ENCODE assay signal across 1 cellular context in genomic region chr6:3518356-3518841, GRCh38.
A peak's percentile ranks its signal among the peaks of the same experiment; 100 is the strongest.
TF ChIP-seq lines count a peak whose summit lies in the region.

No MANE protein-coding gene starts in this region.

TF ChIP-seq in HepG2, 621 proteins besides CTCF, POLR2A, EP300 and RAD21 (continued from another document and continues in another):
- 0 out of 2 replicates have a peak, but pooled peaks have one; percentile 48 for TF ChIP-seq ZNF512B (CRISPR knock-in tag; IDR thresholded peaks at IDR 0.05; ENCODE audit: borderline replicate concordance)
- TF ChIP-seq FOXA1 (IDR thresholded peaks at IDR 0.05), result no peak
- no peak for TF ChIP-seq FOXA1 (CRISPR knock-in tag; IDR thresholded peaks at IDR 0.05)
- TF ChIP-seq HOXA5 (CRISPR knock-in tag; IDR thresholded peaks at IDR 0.05), result no peak
- no peak for TF ChIP-seq CREB3 (CRISPR knock-in tag; IDR thresholded peaks at IDR 0.05)
- no peak for TF ChIP-seq MLLT10 (CRISPR knock-in tag; IDR thresholded peaks at IDR 0.05)
- TF ChIP-seq GTF2F1 (IDR thresholded peaks at IDR 0.05; ENCODE audit: low read length), result no peak
- TF ChIP-seq ZIK1 (CRISPR knock-in tag; IDR thresholded peaks at IDR 0.05; ENCODE audit: borderline replicate concordance, low read depth), result no peak
- TF ChIP-seq TFAP4 (IDR thresholded peaks at IDR 0.05; ENCODE audit: borderline replicate concordance, low read depth), result peak; percentile 21; the same call in 1 of the 2 replicates
- TF ChIP-seq SP4 (CRISPR knock-in tag; IDR thresholded peaks at IDR 0.05), result no peak
- TF ChIP-seq CBX5 (CRISPR knock-in tag; IDR thresholded peaks at IDR 0.05; ENCODE audit: borderline replicate concordance), result 0 out of 2 replicates have a peak, but pooled peaks have one; percentile 28
- TF ChIP-seq KDM4B (CRISPR knock-in tag; IDR thresholded peaks at IDR 0.05), result no peak
- TF ChIP-seq TEAD3 (CRISPR knock-in tag; optimal IDR thresholded peaks at IDR 0.05; ENCODE audit: borderline replicate concordance), result no peak
- no peak for TF ChIP-seq ZBTB8A (CRISPR knock-in tag; IDR thresholded peaks at IDR 0.05; ENCODE audit: borderline replicate concordance, low read depth)
- TF ChIP-seq GMEB2 (CRISPR knock-in tag; IDR thresholded peaks at IDR 0.05; ENCODE audit: low read depth), result no peak
- no peak for TF ChIP-seq ZNF740 (CRISPR knock-in tag; IDR thresholded peaks at IDR 0.05)
- no peak for TF ChIP-seq ZNF530 (CRISPR knock-in tag; IDR thresholded peaks at IDR 0.05; ENCODE audit: low read depth)
- TF ChIP-seq THAP8 (CRISPR knock-in tag; IDR thresholded peaks at IDR 0.05; ENCODE audit: borderline replicate concordance), result no peak
- no peak for TF ChIP-seq MTF1 (CRISPR knock-in tag; IDR thresholded peaks at IDR 0.05)
- no peak for TF ChIP-seq ZNF577 (CRISPR knock-in tag; IDR thresholded peaks at IDR 0.05; ENCODE audit: borderline replicate concordance, low read depth)
- TF ChIP-seq ZNF121 (CRISPR knock-in tag; IDR thresholded peaks at IDR 0.05), result no peak
- peak; percentile 4 to 43; a peak in 2 of 4 replicates for TF ChIP-seq MAFK (conservative IDR thresholded peaks at IDR 0.05 in 1 of 2, IDR thresholded peaks at IDR 0.05 in 1 of 2; ENCODE audit: low read length in 2 of 2)
- TF ChIP-seq PHF20 (CRISPR knock-in tag; IDR thresholded peaks at IDR 0.05), result 0 out of 2 replicates have a peak, but pooled peaks have one; percentile 37
- peak; percentile 63 for TF ChIP-seq ZFY (CRISPR knock-in tag; IDR thresholded peaks at IDR 0.05)
- TF ChIP-seq NR1H2 (CRISPR knock-in tag; IDR thresholded peaks at IDR 0.05; ENCODE audit: borderline replicate concordance, low read depth), result no peak
- TF ChIP-seq ZNF616 (CRISPR knock-in tag; IDR thresholded peaks at IDR 0.05; ENCODE audit: low read depth), result no peak
- TF ChIP-seq MXI1 (IDR thresholded peaks at IDR 0.05; ENCODE audit: borderline replicate concordance, low read depth, low read length), result no peak
- no peak for TF ChIP-seq BRF2 (CRISPR knock-in tag; IDR thresholded peaks at IDR 0.05)
- TF ChIP-seq POLR2G (IDR thresholded peaks at IDR 0.05; ENCODE audit: low read depth, low read length), result no peak
- TF ChIP-seq NFE2 (CRISPR knock-in tag; IDR thresholded peaks at IDR 0.05), result peak; percentile 43; the same call in 1 of the 2 replicates
- TF ChIP-seq ZNF33B (CRISPR knock-in tag; IDR thresholded peaks at IDR 0.05), result no peak
- 0 out of 2 replicates have a peak, but pooled peaks have one; percentile 14 for TF ChIP-seq STAG1 (CRISPR knock-in tag; IDR thresholded peaks at IDR 0.05)
- no peak for TF ChIP-seq ZNF749 (CRISPR knock-in tag; IDR thresholded peaks at IDR 0.05; ENCODE audit: borderline replicate concordance)
- TF ChIP-seq FOSL1 (CRISPR knock-in tag; IDR thresholded peaks at IDR 0.05; ENCODE audit: borderline replicate concordance), result no peak
- TF ChIP-seq GABPA (IDR thresholded peaks at IDR 0.05; ENCODE audit: low read depth, low read length), result no peak
- no peak for TF ChIP-seq GABPA (CRISPR knock-in tag; IDR thresholded peaks at IDR 0.05; ENCODE audit: low read depth)
- TF ChIP-seq DPF2 (CRISPR knock-in tag; IDR thresholded peaks at IDR 0.05; ENCODE audit: borderline replicate concordance, low read depth), result no peak
- TF ChIP-seq THAP9 (CRISPR knock-in tag; IDR thresholded peaks at IDR 0.05; ENCODE audit: borderline replicate concordance), result no peak
- peak; percentile 36; the same call in 1 of the 2 replicates for TF ChIP-seq SAP130 (CRISPR knock-in tag; IDR thresholded peaks at IDR 0.05; ENCODE audit: low read depth)
- no peak for TF ChIP-seq ZNF75D (CRISPR knock-in tag; IDR thresholded peaks at IDR 0.05; ENCODE audit: borderline replicate concordance)
- 0 out of 2 replicates have a peak, but pooled peaks have one; percentile 16 for TF ChIP-seq KDM5B (CRISPR knock-in tag; IDR thresholded peaks at IDR 0.05; ENCODE audit: borderline replicate concordance)
- no peak for TF ChIP-seq CC2D1A (CRISPR knock-in tag; IDR thresholded peaks at IDR 0.05)
- TF ChIP-seq ZNF598 (CRISPR knock-in tag; IDR thresholded peaks at IDR 0.05; ENCODE audit: borderline replicate concordance), result no peak
- no peak for TF ChIP-seq ZNF570 (CRISPR knock-in tag; IDR thresholded peaks at IDR 0.05; ENCODE audit: borderline replicate concordance)
- TF ChIP-seq ZNF619 (CRISPR knock-in tag; IDR thresholded peaks at IDR 0.05), result 0 out of 2 replicates have a peak, but pooled peaks have one; percentile 45
- no peak for TF ChIP-seq SMYD3 (CRISPR knock-in tag; IDR thresholded peaks at IDR 0.05)
- TF ChIP-seq ONECUT2 (CRISPR knock-in tag; IDR thresholded peaks at IDR 0.05), result 0 out of 2 replicates have a peak, but pooled peaks have one; percentile 9
- TF ChIP-seq ZNF766 (CRISPR knock-in tag; IDR thresholded peaks at IDR 0.05; ENCODE audit: borderline replicate concordance), result peak; percentile 64; the same call in 1 of the 2 replicates
- no peak for TF ChIP-seq NCOR1 (IDR thresholded peaks at IDR 0.05; ENCODE audit: borderline replicate concordance, low read length)
- TF ChIP-seq PHF21A (CRISPR knock-in tag; IDR thresholded peaks at IDR 0.05), result 0 out of 2 replicates have a peak, but pooled peaks have one; percentile 19
- no peak for TF ChIP-seq DNMT1 (CRISPR knock-in tag; IDR thresholded peaks at IDR 0.05)
- no peak for TF ChIP-seq AGO1 (IDR thresholded peaks at IDR 0.05; ENCODE audit: low read depth, low read length, poor library complexity, severe bottlenecking)
- TF ChIP-seq ZFP1 (CRISPR knock-in tag; IDR thresholded peaks at IDR 0.05), result 0 out of 2 replicates have a peak, but pooled peaks have one; percentile 56
- no peak for TF ChIP-seq SP1 (IDR thresholded peaks at IDR 0.05)
- no peak for TF ChIP-seq SP1 (CRISPR knock-in tag; IDR thresholded peaks at IDR 0.05)
- 0 out of 2 replicates have a peak, but pooled peaks have one; percentile 33 for TF ChIP-seq ATF3 (CRISPR knock-in tag; IDR thresholded peaks at IDR 0.05)
- TF ChIP-seq CEBPB (IDR thresholded peaks at IDR 0.05; ENCODE audit: borderline replicate concordance, low read depth, low read length), result no peak
- TF ChIP-seq STAT5B (CRISPR knock-in tag; IDR thresholded peaks at IDR 0.05), result no peak
- TF ChIP-seq TBX2 (CRISPR knock-in tag; IDR thresholded peaks at IDR 0.05; ENCODE audit: borderline replicate concordance), result peak; percentile 42; the same call in 1 of the 2 replicates
- no peak for TF ChIP-seq ZNF691 (CRISPR knock-in tag; IDR thresholded peaks at IDR 0.05; ENCODE audit: borderline replicate concordance, low read depth)
- TF ChIP-seq ZUFSP (CRISPR knock-in tag; IDR thresholded peaks at IDR 0.05; ENCODE audit: borderline replicate concordance), result no peak
